ENCODE assay signal across 10 cellular contexts in the genomic region with DNA sequence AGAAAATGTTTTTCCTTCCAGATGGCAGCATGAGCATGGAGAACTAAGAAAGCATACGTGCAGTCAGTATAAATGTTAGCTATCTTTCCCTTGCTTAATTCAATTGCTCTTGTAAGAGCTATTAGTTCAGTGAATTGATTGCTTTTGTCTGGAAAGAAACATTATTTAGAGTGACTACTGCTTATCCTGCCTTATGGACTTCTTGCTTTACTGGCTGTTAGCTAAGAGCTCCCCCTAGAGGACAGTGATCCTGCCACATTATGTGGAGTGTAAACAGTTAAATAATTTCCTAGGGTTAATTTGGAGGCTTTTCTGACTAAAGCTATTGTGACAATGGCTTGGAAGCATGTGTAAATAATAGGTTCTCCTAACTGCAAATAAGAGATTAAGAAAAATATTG.
DNase-seq lines count a peak whose midpoint lies in the region; ATAC-seq and TF ChIP-seq lines count a peak whose summit lies in the region.
"Had no signal": no experiment of that assay in that cellular context is flagged by ENCODE, and none has a peak within 500 bp of the region (broad histone marks: within the 10 kb centered on the region; RNA-seq: fewer than 3 reads in every experiment).

No MANE protein-coding gene starts in this region.

- peak; percentile 27; the same call in 1 of the 2 replicates for TF ChIP-seq CTCF in WERI-Rb-1 (IDR thresholded peaks at IDR 0.05; ENCODE audit: low read depth, low read length)

- no peak overlapping the region for H3K27ac ChIP-seq in WERI-Rb-1

- DNase-seq in NCI-H187 (lab: John Stamatoyannopoulos, UW) (peak; percentile 2 to 29), NCI-H187 treated with DMSO at 0.1 percent for 48 hours (lab: John Stamatoyannopoulos, UW) (no peak), M059J (ENCODE audit: low read depth) (peak; percentile 52), WERI-Rb-1 (peak; percentile 11), myocyte (ENCODE audit: low read depth) (peak; percentile 30)
- no peak for DNase-seq in stimulated activated naive CD8-positive, alpha-beta T cell treated with anti-CD3 and anti-CD28 coated beads, Interleukin-15, Interleukin-2, amounts not matched to agents 100 U/mL and 50 U/mL, for 24 hours
- DNase-seq: activated CD4-positive, alpha-beta memory T cell treated with anti-CD3 and anti-CD28 coated beads for 36 hours; CD4-positive, alpha-beta T cell had no signal

- ATAC-seq in HG03280 (IDR thresholded peaks at IDR 0.05; ENCODE audit: unreplicated experiment) (no peak), HG03025 (IDR thresholded peaks at IDR 0.05; ENCODE audit: low FRiP score, unreplicated experiment) (no peak)
- no peak for ATAC-seq in stimulated activated naive CD8-positive, alpha-beta T cell treated with anti-CD3 and anti-CD28 coated beads, Interleukin-15, Interleukin-2, amounts not matched to agents 100 U/mL and 50 U/mL, for 24 hours

- no peaks in the 10 kb centered on the region for H3K9me3 ChIP-seq in WERI-Rb-1 (ENCODE audit: severe bottlenecking)

- no peak overlapping the region for H3K4me3 ChIP-seq in WERI-Rb-1 (ENCODE audit: low read depth, low read length)

- H3K27me3 ChIP-seq in WERI-Rb-1 (ENCODE audit: insufficient read depth, low read depth, severe bottlenecking) = peaks cover 49% of the 10 kb centered on the region

- no peaks in the 10 kb centered on the region for H3K36me3 ChIP-seq in WERI-Rb-1

Comparison
In these comparisons a context has a peak if more than half of its experiments do, and no peak if none do; other contexts are left out.
1. DNase-seq: peak in NCI-H187 (2 of 2), M059J (single experiment), WERI-Rb-1 (single experiment) and myocyte (single experiment); none in NCI-H187 treated with DMSO at 0.1 percent for 48 hours (single experiment) and stimulated activated naive CD8-positive, alpha-beta T cell treated with anti-CD3 and anti-CD28 coated beads, Interleukin-15, Interleukin-2, amounts not matched to agents 100 U/mL and 50 U/mL, for 24 hours (single experiment).